ENCODE assay signal across 35 cellular contexts in genomic region chr2:65343381-65343780, GRCh38.
"Had no signal": no experiment of that assay in that cellular context is flagged by ENCODE, and none has a peak within 500 bp of the region (broad histone marks: within the 10 kb centered on the region; RNA-seq: fewer than 3 reads in every experiment).

No MANE protein-coding gene starts in this region.

- H3K27me3 Mint-ChIP-seq: activated CD4-positive, alpha-beta memory T cell treated with anti-CD3 and anti-CD28 coated beads, Interleukin-2, amount 10 ng/mL, durations not matched to agents 7 days and 5 days; activated CD4-positive, alpha-beta T cell treated with anti-CD3 and anti-CD28 coated beads, Interleukin-2, amount 10 ng/mL, durations not matched to agents 7 days and 5 days; activated naive CD4-positive, alpha-beta T cell treated with anti-CD3 and anti-CD28 coated beads, Interleukin-2, amount 10 ng/mL, durations not matched to agents 7 days and 5 days; activated naive CD4-positive, alpha-beta T cell treated with anti-CD3 and anti-CD28 coated beads, Interleukin-2, amount 50 U/mL, for 24 hours; activated T-cell treated with anti-CD3 and anti-CD28 coated beads, Interleukin-2, amount 50 U/mL, for 24 hours; brain; central memory CD8-positive, alpha-beta T cell had no signal

- ATAC-seq: activated CD8-positive, alpha-beta memory T cell treated with anti-CD3 and anti-CD28 coated beads, Interleukin-2, amount 10 ng/mL, durations not matched to agents 7 days and 5 days; activated CD8-positive, alpha-beta T cell treated with anti-CD3 and anti-CD28 coated beads, Interleukin-2, amount 10 ng/mL, durations not matched to agents 7 days and 5 days; activated naive CD8-positive, alpha-beta T cell treated with anti-CD3 and anti-CD28 coated beads, Interleukin-2, amount 50 U/mL, for 24 hours had no signal

- DNase-seq: activated B cell treated with CpG ODN at 0.5 μM for 24 hours; activated CD4-positive, alpha-beta memory T cell treated with anti-CD3 and anti-CD28 coated beads, Interleukin-2, amount 10 ng/mL, durations not matched to agents 7 days and 5 days; activated CD4-positive, alpha-beta T cell treated with anti-CD3 and anti-CD28 coated beads for 48 hours; activated CD4-positive, alpha-beta T cell treated with anti-CD3 and anti-CD28 coated beads, Interleukin-2, amount 10 ng/mL, durations not matched to agents 7 days and 5 days; activated CD4-positive, alpha-beta T cell treated with anti-CD3 and anti-CD28 coated beads, Interleukin-2, amount 50 U/mL, for 48 hours; activated CD4-positive, CD25-positive, alpha-beta regulatory T cell treated with anti-CD3 and anti-CD28 coated beads, Interleukin-2, amount 50 U/mL, for 72 hours; activated CD8-positive, alpha-beta memory T cell treated with anti-CD3 and anti-CD28 coated beads for 24 hours; activated CD8-positive, alpha-beta memory T cell treated with anti-CD3 and anti-CD28 coated beads, Interleukin-2, amount 10 ng/mL, durations not matched to agents 7 days and 5 days; activated CD8-positive, alpha-beta memory T cell treated with anti-CD3 and anti-CD28 coated beads, Interleukin-2, amount 50 U/mL, for 48 hours; activated CD8-positive, alpha-beta T cell treated with anti-CD3 and anti-CD28 coated beads, Interleukin-2, amount 10 ng/mL, durations not matched to agents 7 days and 5 days; activated effector memory CD4-positive, alpha-beta T cell treated with Interleukin-2 at 50 U/mL for 16 hours; activated gamma-delta T cell; activated naive CD4-positive, alpha-beta T cell treated with anti-CD3 and anti-CD28 coated beads, Interleukin-2, amount 10 ng/mL, durations not matched to agents 7 days and 5 days; activated naive CD4-positive, alpha-beta T cell treated with Interleukin-2 at 50 U/mL for 16 hours; activated naive CD8-positive, alpha-beta T cell treated with anti-CD3 and anti-CD28 coated beads, Interleukin-2, amount 10 ng/mL, durations not matched to agents 7 days and 5 days; activated naive CD8-positive, alpha-beta T cell treated with anti-CD3 and anti-CD28 coated beads, Interleukin-2, amount 50 U/mL, for 24 hours; activated T-cell treated with anti-CD3 and anti-CD28 coated beads, Interleukin-2, amount 50 U/mL, for 24 hours; activated T-cell treated with anti-CD3 and anti-CD28 coated beads, Interleukin-2, amount 50 U/mL, for 48 hours; amygdala; anterior cingulate cortex; caudate nucleus; cerebellar nuclear complex; T-helper 1 cell; T-helper 2 cell; T-helper 9 cell had no signal

- H3K9me3 Mint-ChIP-seq: activated B cell treated with CpG ODN at 0.5 μM for 24 hours; activated CD4-positive, alpha-beta memory T cell treated with anti-CD3 and anti-CD28 coated beads, Interleukin-2, amount 10 ng/mL, durations not matched to agents 7 days and 5 days; activated naive CD4-positive, alpha-beta T cell treated with anti-CD3 and anti-CD28 coated beads, Interleukin-2, amount 10 ng/mL, durations not matched to agents 7 days and 5 days; activated naive CD4-positive, alpha-beta T cell treated with anti-CD3 and anti-CD28 coated beads, Interleukin-2, amount 50 U/mL, for 24 hours; activated naive CD8-positive, alpha-beta T cell treated with anti-CD3 and anti-CD28 coated beads, Interleukin-2, amount 50 U/mL, for 24 hours; activated T-cell treated with anti-CD3 and anti-CD28 coated beads, Interleukin-2, amount 50 U/mL, for 24 hours; activated T-helper 2 cell treated with anti-CD3 and anti-CD28 coated beads, Interferon-gamma antibody, Interleukin-2, Interleukin-4, amounts not matched to agents 10 μg/mL and 5 μg/mL and 100 μg/mL, durations not matched to agents 14 hours and 24 hours and 36 hours; central memory CD8-positive, alpha-beta T cell; T-helper 1 cell treated with Interleukin-12 subunit alpha and Interleukin-12 subunit beta and Interleukin-4 antibody, amounts not matched to agents 30 μg/mL and 1 μg/mL, for 36 hours; T-helper 2 cell treated with Interferon-gamma antibody and Interleukin-4, amounts not matched to agents 5 μg/mL and 100 μg/mL, for 36 hours had no signal

- H3K4me3 Mint-ChIP-seq: activated B cell treated with CpG ODN at 0.5 μM for 24 hours; activated CD4-positive, alpha-beta memory T cell treated with anti-CD3 and anti-CD28 coated beads, Interleukin-2, amount 10 ng/mL, durations not matched to agents 7 days and 5 days; activated CD4-positive, alpha-beta T cell treated with anti-CD3 and anti-CD28 coated beads, Interleukin-2, amount 10 ng/mL, durations not matched to agents 7 days and 5 days; activated CD8-positive, alpha-beta memory T cell treated with anti-CD3 and anti-CD28 coated beads, Interleukin-2, amount 10 ng/mL, durations not matched to agents 7 days and 5 days; activated CD8-positive, alpha-beta T cell treated with anti-CD3 and anti-CD28 coated beads, Interleukin-2, amount 10 ng/mL, durations not matched to agents 7 days and 5 days; activated naive CD4-positive, alpha-beta T cell treated with anti-CD3 and anti-CD28 coated beads, Interleukin-2, amount 10 ng/mL, durations not matched to agents 7 days and 5 days; activated naive CD4-positive, alpha-beta T cell treated with anti-CD3 and anti-CD28 coated beads, Interleukin-2, amount 50 U/mL, for 24 hours; activated naive CD8-positive, alpha-beta T cell; activated naive CD8-positive, alpha-beta T cell treated with anti-CD3 and anti-CD28 coated beads, Interleukin-2, amount 10 ng/mL, durations not matched to agents 7 days and 5 days; activated naive CD8-positive, alpha-beta T cell treated with anti-CD3 and anti-CD28 coated beads, Interleukin-2, amount 50 U/mL, for 24 hours; activated T-cell treated with anti-CD3 and anti-CD28 coated beads, Interleukin-2, amount 50 U/mL, for 24 hours; brain; central memory CD8-positive, alpha-beta T cell; T-helper 1 cell treated with Interleukin-12 subunit alpha and Interleukin-12 subunit beta and Interleukin-4 antibody, amounts not matched to agents 30 μg/mL and 1 μg/mL, for 36 hours; T-helper 2 cell treated with Interferon-gamma antibody and Interleukin-4, amounts not matched to agents 5 μg/mL and 100 μg/mL, for 36 hours had no signal

- H3K36me3 Mint-ChIP-seq: activated CD8-positive, alpha-beta memory T cell treated with anti-CD3 and anti-CD28 coated beads, Interleukin-2, amount 10 ng/mL, durations not matched to agents 7 days and 5 days; activated naive CD8-positive, alpha-beta T cell had no signal

- H3K4me1 Mint-ChIP-seq: activated B cell treated with CpG ODN at 0.5 μM for 24 hours; activated naive CD4-positive, alpha-beta T cell treated with anti-CD3 and anti-CD28 coated beads, Interleukin-2, amount 50 U/mL, for 24 hours; brain; central memory CD8-positive, alpha-beta T cell had no signal

- H3K36me3 ChIP-seq: ascending aorta, cardiac muscle cell had no signal

- H3K4me1 ChIP-seq: ascending aorta had no signal

- H3K27ac ChIP-seq: ascending aorta, cardiac muscle cell, VCaP had no signal

- H3K4me3 ChIP-seq: ascending aorta, cardiac muscle cell had no signal

- H3K9me3 ChIP-seq: ascending aorta had no signal

- H3K27ac Mint-ChIP-seq: activated B cell treated with CpG ODN at 0.5 μM for 24 hours; activated CD4-positive, alpha-beta memory T cell treated with anti-CD3 and anti-CD28 coated beads, Interleukin-2, amount 10 ng/mL, durations not matched to agents 7 days and 5 days; activated CD4-positive, alpha-beta T cell treated with anti-CD3 and anti-CD28 coated beads, Interleukin-2, amount 10 ng/mL, durations not matched to agents 7 days and 5 days; activated CD8-positive, alpha-beta memory T cell treated with anti-CD3 and anti-CD28 coated beads, Interleukin-2, amount 10 ng/mL, durations not matched to agents 7 days and 5 days; activated CD8-positive, alpha-beta T cell treated with anti-CD3 and anti-CD28 coated beads, Interleukin-2, amount 10 ng/mL, durations not matched to agents 7 days and 5 days; activated naive CD4-positive, alpha-beta T cell treated with anti-CD3 and anti-CD28 coated beads, Interleukin-2, amount 10 ng/mL, durations not matched to agents 7 days and 5 days; activated naive CD4-positive, alpha-beta T cell treated with anti-CD3 and anti-CD28 coated beads, Interleukin-2, amount 50 U/mL, for 24 hours; activated naive CD8-positive, alpha-beta T cell; activated naive CD8-positive, alpha-beta T cell treated with anti-CD3 and anti-CD28 coated beads, Interleukin-2, amount 10 ng/mL, durations not matched to agents 7 days and 5 days; activated T-cell treated with anti-CD3 and anti-CD28 coated beads, Interleukin-2, amount 50 U/mL, for 24 hours; activated T-helper 2 cell treated with anti-CD3 and anti-CD28 coated beads, Interferon-gamma antibody, Interleukin-2, Interleukin-4, amounts not matched to agents 10 μg/mL and 5 μg/mL and 100 μg/mL, durations not matched to agents 14 hours and 24 hours and 36 hours; T-helper 1 cell treated with Interleukin-12 subunit alpha and Interleukin-12 subunit beta and Interleukin-4 antibody, amounts not matched to agents 30 μg/mL and 1 μg/mL, for 36 hours; T-helper 2 cell treated with Interferon-gamma antibody and Interleukin-4, amounts not matched to agents 5 μg/mL and 100 μg/mL, for 36 hours had no signal

- H3K27me3 ChIP-seq: ascending aorta, cardiac muscle cell had no signal
